In the genomic region with DNA sequence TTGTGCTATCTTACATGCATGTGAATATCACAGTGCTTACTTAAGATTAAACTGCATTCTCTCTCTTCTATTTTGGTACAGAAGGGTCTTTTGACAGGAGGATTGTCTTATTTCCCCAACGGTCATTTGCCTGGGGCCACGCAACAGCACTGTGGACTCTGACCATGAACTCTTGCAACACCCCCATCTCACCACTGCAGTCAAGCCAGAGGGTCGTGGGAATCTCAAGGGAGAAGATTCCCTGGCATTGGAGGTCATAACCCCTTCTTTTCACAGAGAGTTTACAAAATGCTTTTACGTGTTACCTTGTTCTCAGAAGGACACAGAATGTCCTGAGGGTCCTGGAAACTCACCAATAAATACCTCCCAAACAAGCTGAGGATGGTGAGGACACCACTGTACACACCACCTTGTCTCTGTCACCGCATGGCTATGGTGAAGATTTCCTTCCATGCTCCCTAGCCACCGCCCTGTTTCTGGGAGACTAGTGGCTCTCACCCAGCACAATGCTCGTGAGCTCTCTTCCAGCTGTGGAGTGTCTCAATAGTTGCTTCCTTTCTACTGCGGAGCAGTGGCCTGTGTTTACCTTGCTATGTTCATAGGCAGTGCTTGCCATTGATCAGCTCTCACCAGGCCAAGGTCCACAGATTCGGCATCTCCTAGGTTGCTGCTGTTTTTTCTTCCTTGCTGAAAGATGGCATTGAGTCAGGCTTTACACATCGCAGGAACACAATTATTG, we compare ENCODE assay signal across 31 cellular contexts.
A peak's percentile ranks its signal among the peaks of the same experiment; 100 is the strongest.
DNase-seq lines count a peak whose midpoint lies in the region; ATAC-seq and TF ChIP-seq lines count a peak whose summit lies in the region.
"Had no signal": no experiment of that assay in that cellular context is flagged by ENCODE, and none has a peak within 500 bp of the region (broad histone marks: within the 10 kb centered on the region; RNA-seq: fewer than 3 reads in every experiment).

No MANE protein-coding gene starts in this region.

- no peak overlapping the region for H3K27ac ChIP-seq in left ventricle myocardium inferior (replicated peaks)
- H3K27ac ChIP-seq: adrenal gland, gastroesophageal sphincter, left lung, PC-9, tibial artery had no signal

- intact Hi-C loops in left ventricle myocardium superior (cut with micrococcal nuclease) (no loop called here), left ventricle myocardium inferior (cut with micrococcal nuclease) (no loop called here)

- no peak for ATAC-seq in left ventricle myocardium superior
- ATAC-seq in left lobe of liver: peak; percentile 80
- ATAC-seq in GM18868 (IDR thresholded peaks at IDR 0.05; ENCODE audit: unreplicated experiment): no peak
- ATAC-seq: CD8-positive, alpha-beta T cell; gastroesophageal sphincter; left lung; SK-N-SH treated with all-trans-retinoic acid at 6 μM for 48 hours had no signal

- H3K4me3 Mint-ChIP-seq in osteocyte (ENCODE audit: unreplicated experiment): no peak overlapping the region
- H3K4me3 Mint-ChIP-seq: activated B cell treated with CpG ODN at 0.5 μM for 24 hours; activated naive CD4-positive, alpha-beta T cell treated with anti-CD3 and anti-CD28 coated beads, Interleukin-2, amount 10 ng/mL, durations not matched to agents 7 days and 5 days; B cell; CD8-positive, alpha-beta T cell; central memory CD8-positive, alpha-beta T cell; naive B cell; T-helper 1 cell treated with Interleukin-12 subunit alpha and Interleukin-12 subunit beta and Interleukin-4 antibody, amounts not matched to agents 30 μg/mL and 1 μg/mL, for 36 hours had no signal

- no peaks in the 10 kb centered on the region for H3K4me1 ChIP-seq in left ventricle myocardium inferior
- H3K4me1 ChIP-seq: adrenal gland, gastroesophageal sphincter, left lung, tibial artery had no signal

- no peaks in the 10 kb centered on the region for H3K36me3 ChIP-seq in left ventricle myocardium inferior
- H3K36me3 ChIP-seq: adrenal gland, gastroesophageal sphincter, left lung, tibial artery had no signal

- H3K9me3 Mint-ChIP-seq in osteocyte (ENCODE audit: unreplicated experiment): peaks cover 4% of the 10 kb centered on the region

- TF ChIP-seq CTCF in left ventricle myocardium inferior (IDR thresholded peaks at IDR 0.05; ENCODE audit: borderline replicate concordance) (no peak), osteocyte (IDR thresholded peaks at IDR 0.05) (no peak)

- peaks cover 6% of the 10 kb centered on the region for H3K9me3 ChIP-seq in left ventricle myocardium inferior (replicated peaks)
- H3K9me3 ChIP-seq: adrenal gland, left lung had no signal

- no peak overlapping the region for H3K27ac Mint-ChIP-seq in osteocyte (ENCODE audit: unreplicated experiment)
- H3K27ac Mint-ChIP-seq: activated B cell treated with CpG ODN at 0.5 μM for 24 hours; activated naive CD4-positive, alpha-beta T cell treated with anti-CD3 and anti-CD28 coated beads, Interleukin-2, amount 10 ng/mL, durations not matched to agents 7 days and 5 days; B cell; CD8-positive, alpha-beta T cell; naive B cell; T-helper 1 cell treated with Interleukin-12 subunit alpha and Interleukin-12 subunit beta and Interleukin-4 antibody, amounts not matched to agents 30 μg/mL and 1 μg/mL, for 36 hours had no signal

- no peaks in the 10 kb centered on the region for H3K4me1 Mint-ChIP-seq in osteocyte (ENCODE audit: unreplicated experiment)
- H3K4me1 Mint-ChIP-seq: activated B cell treated with CpG ODN at 0.5 μM for 24 hours; activated naive CD4-positive, alpha-beta T cell treated with anti-CD3 and anti-CD28 coated beads, Interleukin-2, amount 10 ng/mL, durations not matched to agents 7 days and 5 days; B cell; central memory CD8-positive, alpha-beta T cell; naive B cell had no signal

- DNase-seq in left ventricle myocardium superior: peak; percentile 9
- DNase-seq in left ventricle myocardium inferior: no peak
- DNase-seq in left lobe of liver (ENCODE audit: low spot score): peak; percentile 33
- DNase-seq in osteocyte (ENCODE audit: extremely low spot score, unreplicated experiment): peak; percentile 54
- peak; percentile 37 for DNase-seq in ureter (ENCODE audit: low spot score)
- no peak for DNase-seq in activated CD4-positive, alpha-beta T cell treated with anti-CD3 and anti-CD28 coated beads, Interleukin-2, amount 50 U/mL, for 48 hours
- no peak for DNase-seq in dermis blood vessel endothelial cell
- DNase-seq: activated B cell treated with CpG ODN at 0.5 μM for 24 hours; activated CD4-positive, alpha-beta T cell treated with anti-CD3 and anti-CD28 coated beads, Interleukin-2, amount 50 U/mL, for 1 hour; activated naive CD4-positive, alpha-beta T cell treated with anti-CD3 and anti-CD28 coated beads, Interleukin-2, amount 10 ng/mL, durations not matched to agents 7 days and 5 days; HCEC 1CT; hippocampal formation; Kasumi-1; left lung; naive B cell; NCI-H1417 treated with DMSO at 0.1 percent for 48 hours; NCI-H226; NCI-H69; PC-9; retina; stimulated activated CD4-positive, alpha-beta T cell treated with anti-CD3 and anti-CD28 coated beads, Interleukin-12 subunit alpha, Interleukin-12 subunit beta, amount 100 ng/mL, for 4 hours; stimulated activated CD4-positive, alpha-beta T cell treated with anti-CD3 and anti-CD28 coated beads, Interleukin-2, amount 100 ng/mL, for 48 hours; tibial artery had no signal

- H3K27me3 ChIP-seq in left ventricle myocardium inferior (ENCODE audit: low read depth): peaks cover 36% of the 10 kb centered on the region
- H3K27me3 ChIP-seq: adrenal gland, gastroesophageal sphincter, left lung, tibial artery had no signal

- H3K4me3 ChIP-seq in left ventricle myocardium inferior: no peak overlapping the region
- H3K4me3 ChIP-seq: adrenal gland, gastroesophageal sphincter, left lung, PC-9, tibial artery had no signal

- H3K27me3 Mint-ChIP-seq in osteocyte (ENCODE audit: unreplicated experiment): peaks cover 3% of the 10 kb centered on the region
- H3K27me3 Mint-ChIP-seq: activated B cell treated with CpG ODN at 0.5 μM for 24 hours; activated naive CD4-positive, alpha-beta T cell treated with anti-CD3 and anti-CD28 coated beads, Interleukin-2, amount 10 ng/mL, durations not matched to agents 7 days and 5 days had no signal

- no peaks in the 10 kb centered on the region for H3K36me3 Mint-ChIP-seq in osteocyte (ENCODE audit: unreplicated experiment)
- H3K36me3 Mint-ChIP-seq: activated naive CD4-positive, alpha-beta T cell treated with anti-CD3 and anti-CD28 coated beads, Interleukin-2, amount 10 ng/mL, durations not matched to agents 7 days and 5 days; CD8-positive, alpha-beta T cell had no signal

Comparison
In these comparisons a context has a peak if more than half of its experiments do, and no peak if none do; other contexts are left out.
1. DNase-seq: peak in left ventricle myocardium superior (single experiment), left lobe of liver (single experiment), osteocyte (single experiment) and ureter (single experiment); none in left ventricle myocardium inferior (single experiment), activated CD4-positive, alpha-beta T cell treated with anti-CD3 and anti-CD28 coated beads, Interleukin-2, amount 50 U/mL, for 48 hours (0 of 2) and dermis blood vessel endothelial cell (single experiment).